31 cellular contexts compared by ENCODE assay signal in genomic region chr12:83434600-83434999, GRCh38.
DNase-seq lines count a peak whose midpoint lies in the region; ATAC-seq and TF ChIP-seq lines count a peak whose summit lies in the region.
"Had no signal": no experiment of that assay in that cellular context is flagged by ENCODE, and none has a peak within 500 bp of the region (broad histone marks: within the 10 kb centered on the region; RNA-seq: fewer than 3 reads in every experiment).

No MANE protein-coding gene starts in this region.

- no peaks in the 10 kb centered on the region for H3K4me1 Mint-ChIP-seq in osteocyte (ENCODE audit: unreplicated experiment)
- H3K4me1 Mint-ChIP-seq in activated CD4-positive, alpha-beta memory T cell treated with anti-CD3 and anti-CD28 coated beads, Interleukin-2, amount 10 ng/mL, durations not matched to agents 7 days and 5 days, result no peaks in the 10 kb centered on the region
- H3K4me1 Mint-ChIP-seq: CD4-positive, CD25-positive, alpha-beta regulatory T cell; immature natural killer cell; nephron progenitor cell; stimulated activated naive B cell treated with anti-CD40 and anti-IgM and Interleukin-4, amounts not matched to agents 10 μg/mL and 1 μg/mL and 100 μg/mL, for 72 hours had no signal

- ATAC-seq in HG02642 (IDR thresholded peaks at IDR 0.05; ENCODE audit: poor library complexity, unreplicated experiment), result no peak
- ATAC-seq: GM12878; left colon; pancreas; stimulated activated naive B cell treated with anti-CD40 and anti-IgM and Interleukin-4, amounts not matched to agents 10 μg/mL and 1 μg/mL and 100 μg/mL, for 72 hours had no signal

- peak; percentile 13 for DNase-seq in DMS53 (lab: John Stamatoyannopoulos, UW)
- DNase-seq in DMS53 treated with DMSO at 0.1 percent for 48 hours (lab: John Stamatoyannopoulos, UW; ENCODE audit: unreplicated experiment), result no peak
- DNase-seq in NB4 (ENCODE audit: low read depth), result peak; percentile 29
- peak; percentile 21 for DNase-seq in astrocyte of the spinal cord (ENCODE audit: low read depth, low spot score)
- no peak for DNase-seq in osteocyte (ENCODE audit: extremely low spot score, unreplicated experiment)
- no peak for DNase-seq in activated CD4-positive, alpha-beta memory T cell treated with anti-CD3 and anti-CD28 coated beads, Interleukin-2, amount 10 ng/mL, durations not matched to agents 7 days and 5 days
- DNase-seq in stimulated activated CD4-positive, alpha-beta T cell treated with anti-CD3 and anti-CD28 coated beads, Interleukin-12 subunit alpha, Interleukin-12 subunit beta, amount 100 ng/mL, for 4 hours, result no peak
- DNase-seq: 8988T; activated CD4-positive, alpha-beta memory T cell treated with anti-CD3 and anti-CD28 coated beads for 36 hours; activated CD4-positive, CD25-positive, alpha-beta regulatory T cell treated with anti-CD3 and anti-CD28 coated beads, Interleukin-2, amount 50 U/mL, for 72 hours; activated CD8-positive, alpha-beta memory T cell treated with anti-CD3 and anti-CD28 coated beads, Interleukin-2, amount 50 U/mL, for 4 hours; activated naive CD4-positive, alpha-beta T cell treated with Interleukin-2 at 50 U/mL for 16 hours; adrenal gland; brain microvascular endothelial cell; CD4-positive, CD25-positive, alpha-beta regulatory T cell; immature natural killer cell; left colon; MV-4-11; NCI-H146; NCI-H2107; NCI-H82; nephron progenitor cell; pancreas; retina; RPMI8226; stimulated activated naive B cell treated with anti-CD40 and anti-IgM and Interleukin-4, amounts not matched to agents 10 μg/mL and 1 μg/mL and 100 μg/mL, for 72 hours; T-helper 2 cell; upper lobe of left lung had no signal

- no peak for TF ChIP-seq CTCF in NB4 (IDR thresholded peaks at IDR 0.05; ENCODE audit: low read depth, low read length)
- no peak for TF ChIP-seq CTCF in astrocyte of the spinal cord (IDR thresholded peaks at IDR 0.05; ENCODE audit: low read depth, low read length)
- peak; percentile 27 for TF ChIP-seq CTCF in osteocyte (IDR thresholded peaks at IDR 0.05)

- H3K27ac Mint-ChIP-seq in osteocyte (ENCODE audit: unreplicated experiment), result no peak overlapping the region
- no peak overlapping the region for H3K27ac Mint-ChIP-seq in activated CD4-positive, alpha-beta memory T cell treated with anti-CD3 and anti-CD28 coated beads, Interleukin-2, amount 10 ng/mL, durations not matched to agents 7 days and 5 days
- H3K27ac Mint-ChIP-seq: activated CD4-positive, alpha-beta memory T cell treated with anti-CD3 and anti-CD28 coated beads for 36 hours; CD4-positive, CD25-positive, alpha-beta regulatory T cell; immature natural killer cell; nephron progenitor cell; stimulated activated naive B cell treated with anti-CD40 and anti-IgM and Interleukin-4, amounts not matched to agents 10 μg/mL and 1 μg/mL and 100 μg/mL, for 72 hours had no signal

- no peak for TF ChIP-seq POLR2A in NB4 (IDR thresholded peaks at IDR 0.05; ENCODE audit: extremely low read depth, insufficient read length)

- H3K36me3 Mint-ChIP-seq in osteocyte (ENCODE audit: unreplicated experiment), result no peaks in the 10 kb centered on the region
- no peaks in the 10 kb centered on the region for H3K36me3 Mint-ChIP-seq in activated CD4-positive, alpha-beta memory T cell treated with anti-CD3 and anti-CD28 coated beads, Interleukin-2, amount 10 ng/mL, durations not matched to agents 7 days and 5 days (ENCODE audit: low read depth)
- H3K36me3 Mint-ChIP-seq: activated CD4-positive, alpha-beta memory T cell treated with anti-CD3 and anti-CD28 coated beads for 36 hours; CD4-positive, CD25-positive, alpha-beta regulatory T cell; stimulated activated naive B cell treated with anti-CD40 and anti-IgM and Interleukin-4, amounts not matched to agents 10 μg/mL and 1 μg/mL and 100 μg/mL, for 72 hours had no signal

- H3K9me3 Mint-ChIP-seq in osteocyte (ENCODE audit: unreplicated experiment), result peaks cover 14% of the 10 kb centered on the region
- peaks cover 7% of the 10 kb centered on the region for H3K9me3 Mint-ChIP-seq in activated CD4-positive, alpha-beta memory T cell treated with anti-CD3 and anti-CD28 coated beads, Interleukin-2, amount 10 ng/mL, durations not matched to agents 7 days and 5 days

- H3K4me3 Mint-ChIP-seq in osteocyte (ENCODE audit: unreplicated experiment), result no peak overlapping the region
- H3K4me3 Mint-ChIP-seq in activated CD4-positive, alpha-beta memory T cell treated with anti-CD3 and anti-CD28 coated beads, Interleukin-2, amount 10 ng/mL, durations not matched to agents 7 days and 5 days, result no peak overlapping the region
- H3K4me3 Mint-ChIP-seq: activated CD4-positive, alpha-beta memory T cell treated with anti-CD3 and anti-CD28 coated beads for 36 hours; CD4-positive, CD25-positive, alpha-beta regulatory T cell; immature natural killer cell; nephron progenitor cell; stimulated activated naive B cell treated with anti-CD40 and anti-IgM and Interleukin-4, amounts not matched to agents 10 μg/mL and 1 μg/mL and 100 μg/mL, for 72 hours had no signal

- no peak overlapping the region for H3K4me3 ChIP-seq in NB4 (ENCODE audit: low read depth, low read length)
- H3K4me3 ChIP-seq in astrocyte of the spinal cord (ENCODE audit: low read depth, low read length), result no peak overlapping the region
- H3K4me3 ChIP-seq: adrenal gland, GM12878, pancreas, SK-N-MC, upper lobe of left lung had no signal

- no peaks in the 10 kb centered on the region for H3K27me3 Mint-ChIP-seq in osteocyte (ENCODE audit: unreplicated experiment)
- H3K27me3 Mint-ChIP-seq in activated CD4-positive, alpha-beta memory T cell treated with anti-CD3 and anti-CD28 coated beads, Interleukin-2, amount 10 ng/mL, durations not matched to agents 7 days and 5 days, result no peaks in the 10 kb centered on the region
- H3K27me3 Mint-ChIP-seq: activated CD4-positive, alpha-beta memory T cell treated with anti-CD3 and anti-CD28 coated beads for 36 hours; CD4-positive, CD25-positive, alpha-beta regulatory T cell; stimulated activated naive B cell treated with anti-CD40 and anti-IgM and Interleukin-4, amounts not matched to agents 10 μg/mL and 1 μg/mL and 100 μg/mL, for 72 hours had no signal

- POLR2A ChIA-PET in activated CD4-positive, alpha-beta memory T cell treated with anti-CD3 and anti-CD28 coated beads, Interleukin-2, amount 10 ng/mL, durations not matched to agents 7 days and 5 days (lab: Charles Lee), result no interaction called here

- CTCF ChIA-PET in activated CD4-positive, alpha-beta memory T cell treated with anti-CD3 and anti-CD28 coated beads, Interleukin-2, amount 10 ng/mL, durations not matched to agents 7 days and 5 days (lab: Charles Lee), result no interaction called here

- in situ Hi-C loops in astrocyte of the spinal cord (cut with HindIII; ENCODE audit: low sequenced_read_pairs), result no loop called here

Comparison
In these comparisons a context has a peak if more than half of its experiments do, and no peak if none do; other contexts are left out.
1. DNase-seq: peak in DMS53 (single experiment), NB4 (single experiment) and astrocyte of the spinal cord (single experiment); none in DMS53 treated with DMSO at 0.1 percent for 48 hours (single experiment), osteocyte (single experiment), activated CD4-positive, alpha-beta memory T cell treated with anti-CD3 and anti-CD28 coated beads, Interleukin-2, amount 10 ng/mL, durations not matched to agents 7 days and 5 days (single experiment) and stimulated activated CD4-positive, alpha-beta T cell treated with anti-CD3 and anti-CD28 coated beads, Interleukin-12 subunit alpha, Interleukin-12 subunit beta, amount 100 ng/mL, for 4 hours (single experiment).